In the genomic region with DNA sequence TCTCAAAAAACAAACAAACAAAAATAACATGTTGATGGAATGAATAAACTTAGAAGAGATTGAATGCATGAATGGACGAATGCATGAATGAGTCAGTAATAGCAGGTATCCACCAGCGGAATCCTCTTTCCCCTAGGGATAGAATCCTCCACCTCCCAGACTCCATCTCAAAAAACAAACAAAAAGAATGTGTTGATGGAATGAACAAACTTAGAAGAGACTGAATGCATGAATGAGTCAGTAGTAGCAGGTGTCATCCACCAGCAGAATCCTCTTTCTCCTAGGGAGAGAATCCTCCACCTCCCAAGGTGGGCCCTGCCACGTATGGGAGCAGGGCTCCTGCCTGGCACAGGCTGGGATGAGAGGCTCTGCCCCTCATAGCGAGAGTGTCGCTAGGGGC, we compare ENCODE assay signal across 14 cellular contexts. TPM values are rescaled to one million over a fixed set of nuclear protein-coding genes. Genes with fewer than 3 reads are reported as not detected.
DNase-seq lines count a peak whose midpoint lies in the region; ATAC-seq and TF ChIP-seq lines count a peak whose summit lies in the region.
"Had no signal": no experiment of that assay in that cellular context is flagged by ENCODE, and none has a peak within 500 bp of the region (broad histone marks: within the 10 kb centered on the region; RNA-seq: fewer than 3 reads in every experiment).

No MANE protein-coding gene starts in this region.

- H3K9me3 ChIP-seq in left lung = no peaks in the 10 kb centered on the region
- H3K9me3 ChIP-seq in transverse colon = no peaks in the 10 kb centered on the region

- 84 to 100% methylated on average over 2 to 5 of the region's 5 CpGs for WGBS in transverse colon (ENCODE audit: low coverage in 1 of 2), 2 donors

- TF ChIP-seq POLR2A in transverse colon (IDR thresholded peaks at IDR 0.05) = no peak

- H3K27me3 Mint-ChIP-seq in activated naive CD4-positive, alpha-beta T cell treated with anti-CD3 and anti-CD28 coated beads, Interleukin-2, amount 10 ng/mL, durations not matched to agents 7 days and 5 days = no peaks in the 10 kb centered on the region
- no peaks in the 10 kb centered on the region for H3K27me3 Mint-ChIP-seq in activated CD4-positive, alpha-beta memory T cell treated with anti-CD3 and anti-CD28 coated beads for 36 hours
- H3K27me3 Mint-ChIP-seq: central memory CD8-positive, alpha-beta T cell had no signal

- CTCF ChIA-PET in activated naive CD4-positive, alpha-beta T cell treated with anti-CD3 and anti-CD28 coated beads, Interleukin-2, amount 10 ng/mL, durations not matched to agents 7 days and 5 days (lab: Charles Lee) = interaction anchor here (1.3 to 2.2 kb wide), 2 partner anchors 10 to 57 kb away, joined by 4 to 9 read pairs; no protein-coding TSS in a partner anchor
- CTCF ChIA-PET in activated CD4-positive, alpha-beta memory T cell treated with anti-CD3 and anti-CD28 coated beads for 36 hours (lab: Charles Lee) = no interaction called here

- H3K4me1 ChIP-seq in left lung (peaks cover 39 to 93% of the 10 kb centered on the region in 2 donors), transverse colon (peaks cover 11 to 28% (median 24%) of the 10 kb centered on the region in 4 donors)

- H3K4me3 ChIP-seq in left lung = no peak overlapping the region
- H3K4me3 ChIP-seq in transverse colon = no peak overlapping the region

- no peak for TF ChIP-seq CTCF in left lung (IDR thresholded peaks at IDR 0.05)
- no peak for TF ChIP-seq CTCF in transverse colon (IDR thresholded peaks at IDR 0.05)

- no peak overlapping the region for H3K4me3 Mint-ChIP-seq in activated naive CD4-positive, alpha-beta T cell treated with anti-CD3 and anti-CD28 coated beads, Interleukin-2, amount 10 ng/mL, durations not matched to agents 7 days and 5 days
- H3K4me3 Mint-ChIP-seq in activated CD4-positive, alpha-beta memory T cell treated with anti-CD3 and anti-CD28 coated beads for 36 hours = no peak overlapping the region
- H3K4me3 Mint-ChIP-seq: central memory CD8-positive, alpha-beta T cell; H9; mesothelial cell of epicardium had no signal

- H3K9me3 Mint-ChIP-seq in activated naive CD4-positive, alpha-beta T cell treated with anti-CD3 and anti-CD28 coated beads, Interleukin-2, amount 10 ng/mL, durations not matched to agents 7 days and 5 days = no peaks in the 10 kb centered on the region
- H3K9me3 Mint-ChIP-seq in activated CD4-positive, alpha-beta memory T cell treated with anti-CD3 and anti-CD28 coated beads for 36 hours = no peaks in the 10 kb centered on the region
- H3K9me3 Mint-ChIP-seq: central memory CD8-positive, alpha-beta T cell; H9; mesothelial cell of epicardium had no signal

- peak overlapping the region; percentile 28 for H3K27ac Mint-ChIP-seq in activated naive CD4-positive, alpha-beta T cell treated with anti-CD3 and anti-CD28 coated beads, Interleukin-2, amount 10 ng/mL, durations not matched to agents 7 days and 5 days
- H3K27ac Mint-ChIP-seq in activated CD4-positive, alpha-beta memory T cell treated with anti-CD3 and anti-CD28 coated beads for 36 hours = peak overlapping the region; percentile 93

- no peak for ATAC-seq in left lung

- TF ChIP-seq EP300 in transverse colon (IDR thresholded peaks at IDR 0.05; ENCODE audit: low read depth) = no peak

- H3K27me3 ChIP-seq in left lung (no peaks in the 10 kb centered on the region), transverse colon (no peaks in the 10 kb centered on the region)

- DNase-seq in activated naive CD4-positive, alpha-beta T cell treated with anti-CD3 and anti-CD28 coated beads, Interleukin-2, amount 10 ng/mL, durations not matched to agents 7 days and 5 days = no peak
- DNase-seq in activated naive CD4-positive, alpha-beta T cell treated with Interleukin-2 at 50 U/mL for 16 hours = no peak
- no peak for DNase-seq in activated CD4-positive, alpha-beta memory T cell treated with anti-CD3 and anti-CD28 coated beads for 36 hours
- no peak for DNase-seq in left lung
- DNase-seq in transverse colon = no peak
- DNase-seq in DMS 273 treated with DMSO at 0.1 percent for 48 hours (lab: John Stamatoyannopoulos, UW) = no peak
- DNase-seq in iPS-NIHi11 (ENCODE audit: low spot score) = no peak
- no peak for DNase-seq in superior temporal gyrus (ENCODE audit: extremely low spot score)
- DNase-seq: H9; Kasumi-1; NCI-H526; stimulated activated naive CD4-positive, alpha-beta T cell had no signal

- in situ Hi-C loops in transverse colon (cut with MboI; ENCODE audit: low pct_ligation_motif_present in 1 of 4, low pct_unique_long_range_greater_than_20kb in 1 of 4, low sequenced_read_pairs in 3 of 4) = no loop called here

- POLR2A ChIA-PET in activated CD4-positive, alpha-beta memory T cell treated with anti-CD3 and anti-CD28 coated beads for 36 hours (lab: Charles Lee) = interaction anchor here (1.6 to 3.3 kb wide), 3 partner anchors 10 to 33 kb away, joined by 3 to 23 read pairs (median 21); a partner anchor contains a TSS

- peaks cover 1% of the 10 kb centered on the region for H3K36me3 Mint-ChIP-seq in activated naive CD4-positive, alpha-beta T cell treated with anti-CD3 and anti-CD28 coated beads, Interleukin-2, amount 10 ng/mL, durations not matched to agents 7 days and 5 days
- no peaks in the 10 kb centered on the region for H3K36me3 Mint-ChIP-seq in activated CD4-positive, alpha-beta memory T cell treated with anti-CD3 and anti-CD28 coated beads for 36 hours
- H3K36me3 Mint-ChIP-seq: mesothelial cell of epicardium had no signal

- peaks cover 49% of the 10 kb centered on the region for H3K4me1 Mint-ChIP-seq in activated naive CD4-positive, alpha-beta T cell treated with anti-CD3 and anti-CD28 coated beads, Interleukin-2, amount 10 ng/mL, durations not matched to agents 7 days and 5 days
- H3K4me1 Mint-ChIP-seq in activated CD4-positive, alpha-beta memory T cell treated with anti-CD3 and anti-CD28 coated beads for 36 hours (ENCODE audit: low read depth) = peaks cover 60% of the 10 kb centered on the region

- intact Hi-C loops in activated CD4-positive, alpha-beta memory T cell treated with anti-CD3 and anti-CD28 coated beads for 36 hours (cut with micrococcal nuclease) = no loop called here
- intact Hi-C loops in left lung (cut with DNase I) (no loop called here), transverse colon (cut with DNase I; ENCODE audit: low total_unique reads) (no loop called here)

- H3K27ac ChIP-seq in left lung = peak overlapping the region; percentile 84 to 96
- H3K27ac ChIP-seq in transverse colon = peak overlapping the region; percentile 72 to 80 (median 74)

- H3K36me3 ChIP-seq in left lung (no peaks in the 10 kb centered on the region), transverse colon (no peaks in the 10 kb centered on the region)

RNA-seq across cellular contexts. Expression of a gene that starts 26.8 kb away (rescaled TPM):
- 10 to 100 TPM; 72.4 to 72.8 TPM for total RNA-seq in activated CD4-positive, alpha-beta memory T cell treated with anti-CD3 and anti-CD28 coated beads for 36 hours
- total RNA-seq in left lung (10 to 100 TPM; 37.8 to 46.0 TPM), transverse colon (10 to 100 TPM; 22.5 to 83.8 (median 62.0) TPM)

RNA-seq across cellular contexts. Expression of a gene that starts 45.3 kb away (rescaled TPM):
- total RNA-seq in activated CD4-positive, alpha-beta memory T cell treated with anti-CD3 and anti-CD28 coated beads for 36 hours = 100 to 1,000 TPM; 325 to 328 TPM
- 100 to 1,000 TPM; 119 to 123 TPM for total RNA-seq in left lung
- 100 to 1,000 TPM; 209 to 296 (median 211) TPM for total RNA-seq in transverse colon
